In genomic region chr19:47172666-47173455, GRCh38 we compare ENCODE assay signal across 1 cellular context.
TF ChIP-seq lines count a peak whose summit lies in the region.

No MANE protein-coding gene starts in this region.

TF ChIP-seq in GM23338, 12 proteins besides CTCF, POLR2A, EP300 and RAD21:
- TF ChIP-seq ZNF331 (CRISPR knock-in tag; IDR thresholded peaks at IDR 0.05; ENCODE audit: low read depth) (no peak), NANOG (IDR thresholded peaks at IDR 0.05; ENCODE audit: borderline replicate concordance) (no peak), STAT1 (IDR thresholded peaks at IDR 0.05; ENCODE audit: unreplicated experiment) (no peak), ZNF114 (CRISPR knock-in tag; IDR thresholded peaks at IDR 0.05) (no peak), POLR2AphosphoS5 (IDR thresholded peaks at IDR 0.05; ENCODE audit: low read depth) (no peak), REST (IDR thresholded peaks at IDR 0.05; ENCODE audit: unreplicated experiment) (no peak), ZNF462 (CRISPR knock-in tag; IDR thresholded peaks at IDR 0.05) (no peak), EZH2 (IDR thresholded peaks at IDR 0.05; ENCODE audit: low read depth, unreplicated experiment) (no peak), CREB1 (CRISPR knock-in tag; IDR thresholded peaks at IDR 0.05; ENCODE audit: low read depth) (no peak), EZH2phosphoT487 (IDR thresholded peaks at IDR 0.05; ENCODE audit: unreplicated experiment) (no peak), JUNB (IDR thresholded peaks at IDR 0.05; ENCODE audit: unreplicated experiment) (no peak), ETS1 (IDR thresholded peaks at IDR 0.05) (no peak)
TF ChIP-seq in GM23338: peak in this region for 0.
